In the genomic region with DNA sequence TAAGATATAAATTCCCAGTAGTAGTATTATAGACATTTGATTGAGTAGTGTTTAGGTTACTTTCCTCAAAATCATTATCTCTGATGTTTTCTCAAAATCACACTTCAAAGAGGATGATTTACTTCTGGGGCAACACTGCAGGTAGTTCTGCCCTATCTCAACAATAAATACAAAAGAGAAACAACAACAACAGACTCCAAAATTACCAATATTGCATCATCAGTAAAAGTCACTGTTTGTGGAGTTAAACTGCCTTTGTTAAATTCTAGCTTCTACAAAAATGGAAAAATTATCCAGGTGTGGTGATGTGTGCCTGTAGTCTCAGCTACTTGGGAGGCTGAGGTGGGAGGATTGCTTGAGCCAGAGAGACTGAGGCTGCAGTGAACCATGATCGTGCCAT, we compare ENCODE assay signal across 35 cellular contexts.
"Had no signal": no experiment of that assay in that cellular context is flagged by ENCODE, and none has a peak within 500 bp of the region (broad histone marks: within the 10 kb centered on the region; RNA-seq: fewer than 3 reads in every experiment).

No MANE protein-coding gene starts in this region.

- H3K36me3 ChIP-seq: MG63 had no signal

- H3K27me3 ChIP-seq: MG63 had no signal

- DNase-seq: Kasumi-1, MG63, MM.1S, MV-4-11, NCI-H1048, NCI-H1092, NCI-H1092 treated with DMSO at 0.1 percent for 48 hours, NCI-H1105, NCI-H1105 treated with DMSO at 0.1 percent for 48 hours, NCI-H1417, NCI-H1417 treated with DMSO at 0.1 percent for 48 hours, NCI-H1436, NCI-H1436 treated with DMSO at 0.1 percent for 48 hours, NCI-H146, NCI-H1694, NCI-H1694 treated with DMSO at 0.1 percent for 48 hours, NCI-H187, NCI-H187 treated with DMSO at 0.1 percent for 48 hours, NCI-H1930, NCI-H2029, NCI-H2029 treated with DMSO at 0.1 percent for 48 hours, NCI-H2081, NCI-H2081 treated with DMSO at 0.1 percent for 48 hours, NCI-H2107, NCI-H2171, NCI-H2171 treated with DMSO at 0.1 percent for 48 hours, NCI-H2227 treated with DMSO at 0.1 percent for 48 hours, NCI-H226, NCI-H345, NCI-H446, NCI-H446 treated with DMSO at 0.1 percent for 48 hours, NCI-H510A, NCI-H510A treated with DMSO at 0.1 percent for 48 hours, NCI-H524, NCI-H524 treated with DMSO at 0.1 percent for 48 hours had no signal

- H3K9me3 ChIP-seq: MG63 had no signal

- H3K4me3 ChIP-seq: MG63 had no signal
